Comparison of ENCODE assay signal across 13 cellular contexts in genomic region chr5:57862471-57863282, GRCh38.
DNase-seq lines count a peak whose midpoint lies in the region; ATAC-seq lines count a peak whose summit lies in the region.
"Had no signal": no experiment of that assay in that cellular context is flagged by ENCODE, and none has a peak within 500 bp of the region (broad histone marks: within the 10 kb centered on the region; RNA-seq: fewer than 3 reads in every experiment).

No MANE protein-coding gene starts in this region.

- DNase-seq in NCI-H524 (lab: John Stamatoyannopoulos, UW) (peak; percentile 44 to 72), NCI-H524 treated with DMSO at 0.1 percent for 48 hours (lab: John Stamatoyannopoulos, UW) (no peak), amniotic epithelial cell (ENCODE audit: low read depth) (peak; percentile 96), left ventricle myocardium superior (no peak), ureter (ENCODE audit: low spot score) (peak; percentile 55), activated gamma-delta T cell (lab: John Stamatoyannopoulos, UW) (no peak)
- DNase-seq in activated naive CD4-positive, alpha-beta T cell treated with Interleukin-2 at 50 U/mL for 16 hours, result no peak
- DNase-seq in stimulated activated naive CD4-positive, alpha-beta T cell (lab: John Stamatoyannopoulos, UW), result no peak
- DNase-seq: ACHN; activated effector memory CD4-positive, alpha-beta T cell treated with anti-CD3 and anti-CD28 coated beads, Interleukin-2, amount 50 U/mL, for 16 hours; MV-4-11; NK-92 treated with Interleukin-12 subunit alpha and Interleukin-12 subunit beta, amount 100 ng/mL, for 24 hours; stimulated activated CD4-positive, alpha-beta T cell treated with anti-CD3 and anti-CD28 coated beads, Interleukin-1b, Interleukin-23, amount 100 ng/mL, for 48 hours had no signal

- peak; percentile 94 for ATAC-seq in left ventricle myocardium superior

- intact Hi-C loops in left ventricle myocardium superior (cut with micrococcal nuclease), result no loop called here

Comparison
In these comparisons a context has a peak if more than half of its experiments do, and no peak if none do; other contexts are left out.
1. DNase-seq: peak in NCI-H524 (2 of 2), amniotic epithelial cell (single experiment) and ureter (single experiment); none in NCI-H524 treated with DMSO at 0.1 percent for 48 hours (single experiment), left ventricle myocardium superior (single experiment), activated naive CD4-positive, alpha-beta T cell treated with Interleukin-2 at 50 U/mL for 16 hours (single experiment), activated gamma-delta T cell (single experiment) and stimulated activated naive CD4-positive, alpha-beta T cell (0 of 6).